Comparison of ENCODE assay signal across 14 cellular contexts in the genomic region with DNA sequence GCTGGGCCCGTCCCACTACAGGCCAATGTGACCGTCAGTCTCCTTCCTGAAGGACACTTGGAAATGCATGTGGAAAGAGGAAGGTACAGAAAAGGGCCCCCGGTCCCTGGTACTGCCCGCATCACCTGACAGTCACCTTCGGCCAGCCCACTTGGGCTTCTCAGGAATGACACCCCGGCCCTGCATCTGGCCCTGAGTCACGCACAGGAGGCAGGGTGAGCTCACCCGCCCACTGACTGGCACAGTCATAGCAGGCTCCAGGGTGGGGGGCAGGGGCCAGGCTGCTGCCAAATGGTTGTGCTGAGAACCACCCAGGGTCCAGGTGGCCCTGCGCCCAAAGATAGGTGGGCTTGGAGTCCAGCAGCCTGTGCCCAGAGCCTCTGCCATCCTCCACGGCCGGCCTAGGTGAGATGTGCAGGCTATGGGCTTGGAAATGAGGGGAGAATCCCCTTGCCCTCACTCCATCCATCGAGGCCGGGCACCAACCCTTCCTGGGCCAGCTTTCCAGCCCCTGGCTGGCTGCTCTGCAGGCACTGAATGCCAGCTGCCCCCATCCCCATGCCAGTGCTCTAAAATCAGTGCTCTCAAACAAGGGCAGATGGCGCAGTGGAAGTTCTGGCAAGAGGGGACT. TPM values are rescaled to one million over a fixed set of nuclear protein-coding genes. Genes with fewer than 3 reads are reported as not detected.
A peak's percentile ranks its signal among the peaks of the same experiment; 100 is the strongest.
DNase-seq lines count a peak whose midpoint lies in the region; ATAC-seq and TF ChIP-seq lines count a peak whose summit lies in the region.
"Had no signal": no experiment of that assay in that cellular context is flagged by ENCODE, and none has a peak within 500 bp of the region (broad histone marks: within the 10 kb centered on the region; RNA-seq: fewer than 3 reads in every experiment).

No MANE protein-coding gene starts in this region.

- peak; percentile 84 for ATAC-seq in activated T-helper 17 cell treated with anti-CD3 and anti-CD28 coated beads, Interleukin-2, amount 50 U/mL, for 72 hours (replicated peaks)
- ATAC-seq in HG03159 (IDR thresholded peaks at IDR 0.05; ENCODE audit: unreplicated experiment) (no peak), lower lobe of right lung (no peak)

- H3K4me3 ChIP-seq in H7 (ENCODE audit: insufficient read depth, low read depth, low read length) = no peak overlapping the region
- H3K4me3 ChIP-seq in osteoblast (ENCODE audit: insufficient read depth, low read length) = no peak overlapping the region
- no peak overlapping the region for H3K4me3 ChIP-seq in esophagus muscularis mucosa
- no peak overlapping the region for H3K4me3 ChIP-seq in lower lobe of right lung
- H3K4me3 ChIP-seq: A549, colonic mucosa, neural progenitor cell had no signal

- peak; percentile 64 for DNase-seq in activated CD4-positive, alpha-beta T cell treated with anti-CD3 and anti-CD28 coated beads for 48 hours
- DNase-seq in activated CD4-positive, alpha-beta T cell treated with anti-CD3 and anti-CD28 coated beads for 1 hour = no peak
- peak; percentile 37 for DNase-seq in H7
- DNase-seq in osteoblast (ENCODE audit: insufficient read length, low spot score, missing footprints) = peak; percentile 99
- DNase-seq in esophagus muscularis mucosa (ENCODE audit: extremely low spot score) = no peak
- no peak for DNase-seq in lower lobe of right lung
- DNase-seq: colonic mucosa; NCI-H1694; stimulated activated CD4-positive, alpha-beta T cell treated with anti-CD3 and anti-CD28 coated beads, Interleukin-4, amount 100 ng/mL, for 24 hours had no signal

- no peaks in the 10 kb centered on the region for H3K36me3 ChIP-seq in H7 (replicated peaks; ENCODE audit: control insufficient read depth, insufficient read depth, low read length)
- no peaks in the 10 kb centered on the region for H3K36me3 ChIP-seq in osteoblast (ENCODE audit: insufficient read depth, low read length)
- H3K36me3 ChIP-seq in esophagus muscularis mucosa = no peaks in the 10 kb centered on the region
- no peaks in the 10 kb centered on the region for H3K36me3 ChIP-seq in lower lobe of right lung
- H3K36me3 ChIP-seq: colonic mucosa, neural progenitor cell had no signal

- H3K4me2 ChIP-seq in osteoblast (ENCODE audit: insufficient read depth, low read length) = peak overlapping the region; percentile 6
- H3K4me2 ChIP-seq: A549, neural progenitor cell had no signal

- peaks cover 16% of the 10 kb centered on the region for H3K27me3 Mint-ChIP-seq in activated T-helper 17 cell treated with anti-CD3 and anti-CD28 coated beads, Interleukin-2, amount 50 U/mL, for 72 hours

- H3K9me3 ChIP-seq in osteoblast (ENCODE audit: low read depth, low read length) (no peaks in the 10 kb centered on the region), esophagus muscularis mucosa (no peaks in the 10 kb centered on the region), lower lobe of right lung (no peaks in the 10 kb centered on the region)
- H3K9me3 ChIP-seq: A549, colonic mucosa had no signal

- H3K4me1 ChIP-seq in osteoblast (ENCODE audit: insufficient read depth, low read length) (peaks cover 18% of the 10 kb centered on the region), esophagus muscularis mucosa (peaks cover 0 to 7% (median 4%) of the 10 kb centered on the region in 4 donors), lower lobe of right lung (no peaks in the 10 kb centered on the region)
- H3K4me1 ChIP-seq: A549, colonic mucosa, neural progenitor cell had no signal

- TF ChIP-seq EP300 in esophagus muscularis mucosa (IDR thresholded peaks at IDR 0.05) = no peak

- H3K9me3 Mint-ChIP-seq in activated T-helper 17 cell treated with anti-CD3 and anti-CD28 coated beads, Interleukin-2, amount 50 U/mL, for 72 hours = no peaks in the 10 kb centered on the region
- H3K9me3 Mint-ChIP-seq: neural progenitor cell had no signal

- no peaks in the 10 kb centered on the region for H3K79me2 ChIP-seq in osteoblast (ENCODE audit: insufficient read depth, low read length)

- TF ChIP-seq CTCF in osteoblast (IDR thresholded peaks at IDR 0.05; ENCODE audit: extremely low read depth, low read depth, low read length) = no peak
- TF ChIP-seq CTCF in esophagus muscularis mucosa (IDR thresholded peaks at IDR 0.05) = no peak
- no peak for TF ChIP-seq CTCF in lower lobe of right lung (IDR thresholded peaks at IDR 0.05)

- intact Hi-C loops in esophagus muscularis mucosa (cut with DNase I) = no loop called here
- intact Hi-C loops in lower lobe of right lung (cut with DNase I) = no loop called here

- no peaks in the 10 kb centered on the region for H3K36me3 Mint-ChIP-seq in activated T-helper 17 cell treated with anti-CD3 and anti-CD28 coated beads, Interleukin-2, amount 50 U/mL, for 72 hours (ENCODE audit: low read depth)
- H3K36me3 Mint-ChIP-seq: neural progenitor cell had no signal

- peaks cover 54% of the 10 kb centered on the region for H3K27me3 ChIP-seq in H7 (ENCODE audit: control insufficient read depth, insufficient read depth, low read length)
- H3K27me3 ChIP-seq in osteoblast (ENCODE audit: insufficient read depth, low read length) = peaks cover 42% of the 10 kb centered on the region
- peaks cover 0 to 79% (median 21%) of the 10 kb centered on the region in 4 donors for H3K27me3 ChIP-seq in esophagus muscularis mucosa
- H3K27me3 ChIP-seq in lower lobe of right lung (ENCODE audit: low read depth) = peaks cover 46% of the 10 kb centered on the region

- no peaks in the 10 kb centered on the region for H4K20me1 ChIP-seq in osteoblast (ENCODE audit: insufficient read depth, low read length)

- no peak overlapping the region for H2AFZ ChIP-seq in osteoblast (ENCODE audit: low read length)
- H2AFZ ChIP-seq: neural progenitor cell had no signal

- H3K4me3 Mint-ChIP-seq in activated T-helper 17 cell treated with anti-CD3 and anti-CD28 coated beads, Interleukin-2, amount 50 U/mL, for 72 hours = no peak overlapping the region
- H3K4me3 Mint-ChIP-seq: neural progenitor cell had no signal

- no peak overlapping the region for H3K27ac ChIP-seq in osteoblast (ENCODE audit: low read depth, low read length)
- H3K27ac ChIP-seq in esophagus muscularis mucosa (replicated peaks in 1 of 4) = no peak overlapping the region
- H3K27ac ChIP-seq in lower lobe of right lung = no peak overlapping the region
- H3K27ac ChIP-seq: A549, colonic mucosa, neural progenitor cell had no signal

- WGBS in esophagus muscularis mucosa = 90% methylated on average over 12 of the region's 14 CpGs

- peaks cover 6% of the 10 kb centered on the region for H3K4me1 Mint-ChIP-seq in activated T-helper 17 cell treated with anti-CD3 and anti-CD28 coated beads, Interleukin-2, amount 50 U/mL, for 72 hours
- H3K4me1 Mint-ChIP-seq: neural progenitor cell had no signal

- H3K27ac Mint-ChIP-seq in activated T-helper 17 cell treated with anti-CD3 and anti-CD28 coated beads, Interleukin-2, amount 50 U/mL, for 72 hours = no peak overlapping the region
- H3K27ac Mint-ChIP-seq: neural progenitor cell had no signal

- TF ChIP-seq POLR2A in esophagus muscularis mucosa (IDR thresholded peaks at IDR 0.05; ENCODE audit: low read depth) = no peak

RNA-seq across cellular contexts. Expression of a gene that starts 14.1 kb away (rescaled TPM):
- 0.28 and 1.6 TPM in 2 replicates for total RNA-seq in H7 (2014; rRNA removed; shearing (Covaris generic))
- total RNA-seq in activated T-helper 17 cell treated with anti-CD3 and anti-CD28 coated beads, Interleukin-2, amount 50 U/mL, for 72 hours = not detected
- total RNA-seq in osteoblast (not detected in 2 replicates), esophagus muscularis mucosa (not detected), lower lobe of right lung (not detected)
- total RNA-seq: T-helper 2 cell treated with Interferon-gamma antibody and Interleukin-4, amounts not matched to agents 100 ng/mL and 5 ng/mL, for 36 hours had no signal

RNA-seq across cellular contexts. Expression of a gene that starts 44.2 kb away (rescaled TPM):
- total RNA-seq in H7 (2014; rRNA removed; shearing (Covaris generic)) = 3.7 and 8.0 TPM in 2 replicates
- 10 to 100 TPM in 1 of 2 donors, 1 to 10 TPM in 1; 5.2 to 12.9 TPM for total RNA-seq in activated T-helper 17 cell treated with anti-CD3 and anti-CD28 coated beads, Interleukin-2, amount 50 U/mL, for 72 hours
- total RNA-seq in osteoblast (17.0 and 19.2 TPM in 2 replicates), esophagus muscularis mucosa (10 to 100 TPM; 30.3 to 57.0 (median 50.3) TPM), lower lobe of right lung (46.2 TPM)

Comparison
In these comparisons a context has a peak if more than half of its experiments do, and no peak if none do; other contexts are left out.
1. DNase-seq: peak in activated CD4-positive, alpha-beta T cell treated with anti-CD3 and anti-CD28 coated beads for 48 hours (single experiment), H7 (single experiment) and osteoblast (single experiment); none in activated CD4-positive, alpha-beta T cell treated with anti-CD3 and anti-CD28 coated beads for 1 hour (single experiment), esophagus muscularis mucosa (single experiment) and lower lobe of right lung (single experiment).